In the genomic region with DNA sequence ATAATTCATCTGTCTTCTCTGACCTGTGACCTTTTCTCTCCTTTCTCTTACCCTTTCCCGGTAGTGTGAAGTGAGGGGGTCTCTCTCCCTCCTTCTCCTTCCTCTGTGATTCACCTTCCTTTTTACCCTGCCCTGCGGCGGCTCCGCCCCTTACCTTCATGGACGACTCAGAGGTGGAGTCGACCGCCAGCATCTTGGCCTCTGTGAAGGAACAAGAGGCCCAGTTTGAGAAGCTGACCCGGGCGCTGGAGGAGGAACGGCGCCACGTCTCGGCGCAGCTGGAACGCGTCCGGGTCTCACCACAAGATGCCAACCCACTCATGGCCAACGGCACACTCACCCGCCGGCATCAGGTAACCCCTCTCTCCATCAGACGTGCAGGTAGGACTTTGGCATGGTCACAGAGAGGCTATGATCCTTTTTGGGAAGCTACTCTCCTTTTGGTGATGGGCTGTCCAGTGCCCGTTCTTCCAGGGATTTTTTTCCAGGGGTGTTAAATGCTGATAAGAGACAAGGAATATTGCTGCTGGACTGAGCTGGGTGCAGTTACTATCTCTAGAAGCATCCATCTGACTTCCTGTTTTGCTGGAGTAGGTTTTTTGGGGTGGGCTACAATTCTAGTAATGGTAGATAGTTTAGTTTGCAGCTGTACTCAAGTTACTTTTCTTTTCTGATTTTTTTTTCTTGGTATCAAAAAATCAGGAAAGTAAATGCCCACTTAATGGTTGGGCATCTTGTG, we compare ENCODE assay signal across 1 cellular context.
TF ChIP-seq lines count a peak whose summit lies in the region.

No MANE protein-coding gene starts in this region.

TF ChIP-seq in H1, 55 proteins besides CTCF, POLR2A, EP300 and RAD21:
- TF ChIP-seq FOSL1 (IDR thresholded peaks at IDR 0.05; ENCODE audit: insufficient read depth, low read depth, low read length) (no peak), TBP (IDR thresholded peaks at IDR 0.05; ENCODE audit: low read depth, low read length) (no peak), SP1 (IDR thresholded peaks at IDR 0.05; ENCODE audit: low read depth, low read length) (no peak)
- TF ChIP-seq, protein P1, sequence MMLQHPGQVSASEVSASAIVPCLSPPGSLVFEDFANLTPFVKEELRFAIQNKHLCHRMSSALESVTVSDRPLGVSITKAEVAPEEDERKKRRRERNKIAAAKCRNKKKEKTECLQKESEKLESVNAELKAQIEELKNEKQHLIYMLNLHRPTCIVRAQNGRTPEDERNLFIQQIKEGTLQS (IDR thresholded peaks at IDR 0.05; ENCODE audit: insufficient read depth, low read depth, low read length), result no peak
